8 cellular contexts compared by ENCODE assay signal in the genomic region with DNA sequence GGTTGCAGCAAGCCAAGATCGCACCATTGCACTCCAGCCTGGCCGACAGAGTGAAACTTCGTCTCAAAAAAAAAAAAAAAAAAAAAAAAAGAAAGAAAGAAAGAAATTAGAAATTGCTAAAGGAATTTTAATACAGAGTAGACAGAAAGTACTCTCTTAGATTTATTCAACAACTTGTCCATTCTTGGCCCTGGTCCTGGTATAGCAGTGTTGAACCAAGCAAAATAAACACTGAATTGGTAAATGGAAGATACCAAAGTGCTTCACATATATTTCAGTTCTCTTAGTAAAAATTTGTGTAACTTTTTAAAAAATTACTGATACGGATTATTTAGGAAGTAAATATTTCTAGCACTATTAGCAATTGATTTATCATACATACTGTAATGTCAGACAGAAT.
"Had no signal": no experiment of that assay in that cellular context is flagged by ENCODE, and none has a peak within 500 bp of the region (broad histone marks: within the 10 kb centered on the region; RNA-seq: fewer than 3 reads in every experiment).

No MANE protein-coding gene starts in this region.

- H3K9ac ChIP-seq: GM23248 had no signal

- H3K9me3 ChIP-seq: HAP-1 had no signal

- H2AFZ ChIP-seq: GM23248 had no signal

- ATAC-seq: HCT116 had no signal

- H3K27ac ChIP-seq: GM23248 had no signal

- H3K4me1 ChIP-seq: HAP-1 had no signal

- H3K4me3 ChIP-seq: GM23248, HAP-1 had no signal

- FAIRE-seq: HTR-8/SVneo had no signal

- H3K36me3 ChIP-seq: HAP-1 had no signal

- DNase-seq: GM23248, GOT3, H7, HFFc6, KBM-7 had no signal
